In the genomic region with DNA sequence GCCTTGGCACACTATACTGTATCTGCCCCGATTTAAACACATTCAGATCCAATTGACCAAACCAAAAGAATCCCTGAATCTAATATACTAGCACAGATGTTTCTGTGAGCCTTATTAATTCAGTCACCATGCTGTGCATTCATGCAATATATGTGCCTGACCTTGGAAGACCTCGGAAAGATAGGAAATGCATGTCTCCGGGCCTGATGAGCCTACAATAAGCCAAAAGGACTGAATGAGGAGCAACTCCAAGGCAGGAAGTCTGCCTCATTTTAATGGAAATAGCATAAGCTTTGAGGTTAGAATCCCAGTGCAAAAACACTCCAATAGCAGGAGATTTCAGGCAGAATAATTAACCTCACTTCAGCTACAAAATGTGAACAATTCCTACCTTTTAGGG, we compare ENCODE assay signal across 1 cellular context.
TF ChIP-seq lines count a peak whose summit lies in the region.

No MANE protein-coding gene starts in this region.

TF ChIP-seq in GM23338, 12 proteins besides CTCF, POLR2A, EP300 and RAD21 (continued from another document):
- TF ChIP-seq, protein P1, sequence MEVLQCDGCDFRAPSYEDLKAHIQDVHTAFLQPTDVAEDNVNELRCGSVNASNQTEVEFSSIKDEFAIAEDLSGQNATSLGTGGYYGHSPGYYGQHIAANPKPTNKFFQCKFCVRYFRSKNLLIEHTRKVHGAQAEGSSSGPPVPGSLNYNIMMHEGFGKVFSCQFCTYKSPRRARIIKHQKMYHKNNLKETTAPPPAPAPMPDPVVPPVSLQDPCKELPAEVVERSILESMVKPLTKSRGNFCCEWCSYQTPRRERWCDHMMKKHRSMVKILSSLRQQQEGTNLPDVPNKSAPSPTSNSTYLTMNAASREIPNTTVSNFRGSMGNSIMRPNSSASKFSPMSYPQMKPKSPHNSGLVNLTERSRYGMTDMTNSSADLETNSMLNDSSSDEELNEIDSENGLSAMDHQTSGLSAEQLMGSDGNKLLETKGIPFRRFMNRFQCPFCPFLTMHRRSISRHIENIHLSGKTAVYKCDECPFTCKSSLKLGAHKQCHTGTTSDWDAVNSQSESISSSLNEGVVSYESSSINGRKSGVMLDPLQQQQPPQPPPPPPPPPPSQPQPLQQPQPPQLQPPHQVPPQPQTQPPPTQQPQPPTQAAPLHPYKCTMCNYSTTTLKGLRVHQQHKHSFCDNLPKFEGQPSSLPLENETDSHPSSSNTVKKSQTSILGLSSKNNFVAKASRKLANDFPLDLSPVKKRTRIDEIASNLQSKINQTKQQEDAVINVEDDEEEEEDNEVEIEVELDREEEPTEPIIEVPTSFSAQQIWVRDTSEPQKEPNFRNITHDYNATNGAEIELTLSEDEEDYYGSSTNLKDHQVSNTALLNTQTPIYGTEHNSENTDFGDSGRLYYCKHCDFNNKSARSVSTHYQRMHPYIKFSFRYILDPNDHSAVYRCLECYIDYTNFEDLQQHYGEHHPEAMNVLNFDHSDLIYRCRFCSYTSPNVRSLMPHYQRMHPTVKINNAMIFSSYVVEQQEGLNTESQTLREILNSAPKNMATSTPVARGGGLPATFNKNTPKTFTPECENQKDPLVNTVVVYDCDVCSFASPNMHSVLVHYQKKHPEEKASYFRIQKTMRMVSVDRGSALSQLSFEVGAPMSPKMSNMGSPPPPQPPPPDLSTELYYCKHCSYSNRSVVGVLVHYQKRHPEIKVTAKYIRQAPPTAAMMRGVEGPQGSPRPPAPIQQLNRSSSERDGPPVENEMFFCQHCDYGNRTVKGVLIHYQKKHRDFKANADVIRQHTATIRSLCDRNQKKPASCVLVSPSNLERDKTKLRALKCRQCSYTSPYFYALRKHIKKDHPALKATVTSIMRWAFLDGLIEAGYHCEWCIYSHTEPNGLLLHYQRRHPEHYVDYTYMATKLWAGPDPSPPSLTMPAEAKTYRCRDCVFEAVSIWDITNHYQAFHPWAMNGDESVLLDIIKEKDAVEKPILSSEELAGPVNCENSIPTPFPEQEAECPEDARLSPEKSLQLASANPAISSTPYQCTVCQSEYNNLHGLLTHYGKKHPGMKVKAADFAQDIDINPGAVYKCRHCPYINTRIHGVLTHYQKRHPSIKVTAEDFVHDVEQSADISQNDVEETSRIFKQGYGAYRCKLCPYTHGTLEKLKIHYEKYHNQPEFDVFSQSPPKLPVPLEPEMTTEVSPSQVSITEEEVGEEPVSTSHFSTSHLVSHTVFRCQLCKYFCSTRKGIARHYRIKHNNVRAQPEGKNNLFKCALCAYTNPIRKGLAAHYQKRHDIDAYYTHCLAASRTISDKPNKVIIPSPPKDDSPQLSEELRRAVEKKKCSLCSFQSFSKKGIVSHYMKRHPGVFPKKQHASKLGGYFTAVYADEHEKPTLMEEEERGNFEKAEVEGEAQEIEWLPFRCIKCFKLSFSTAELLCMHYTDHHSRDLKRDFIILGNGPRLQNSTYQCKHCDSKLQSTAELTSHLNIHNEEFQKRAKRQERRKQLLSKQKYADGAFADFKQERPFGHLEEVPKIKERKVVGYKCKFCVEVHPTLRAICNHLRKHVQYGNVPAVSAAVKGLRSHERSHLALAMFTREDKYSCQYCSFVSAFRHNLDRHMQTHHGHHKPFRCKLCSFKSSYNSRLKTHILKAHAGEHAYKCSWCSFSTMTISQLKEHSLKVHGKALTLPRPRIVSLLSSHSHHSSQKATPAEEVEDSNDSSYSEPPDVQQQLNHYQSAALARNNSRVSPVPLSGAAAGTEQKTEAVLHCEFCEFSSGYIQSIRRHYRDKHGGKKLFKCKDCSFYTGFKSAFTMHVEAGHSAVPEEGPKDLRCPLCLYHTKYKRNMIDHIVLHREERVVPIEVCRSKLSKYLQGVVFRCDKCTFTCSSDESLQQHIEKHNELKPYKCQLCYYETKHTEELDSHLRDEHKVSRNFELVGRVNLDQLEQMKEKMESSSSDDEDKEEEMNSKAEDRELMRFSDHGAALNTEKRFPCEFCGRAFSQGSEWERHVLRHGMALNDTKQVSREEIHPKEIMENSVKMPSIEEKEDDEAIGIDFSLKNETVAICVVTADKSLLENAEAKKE (CRISPR knock-in tag; IDR thresholded peaks at IDR 0.05) = no peak
- TF ChIP-seq NANOG (IDR thresholded peaks at IDR 0.05; ENCODE audit: borderline replicate concordance) = peak; percentile 42; the same call in 1 of the 2 replicates
